ENCODE assay signal across 14 cellular contexts in genomic region chr2:105809723-105810122, GRCh38.
DNase-seq lines count a peak whose midpoint lies in the region; ATAC-seq and TF ChIP-seq lines count a peak whose summit lies in the region.
"Had no signal": no experiment of that assay in that cellular context is flagged by ENCODE, and none has a peak within 500 bp of the region (broad histone marks: within the 10 kb centered on the region; RNA-seq: fewer than 3 reads in every experiment).

No MANE protein-coding gene starts in this region.

- H3K4me1 ChIP-seq in lung (ENCODE audit: control insufficient read depth in 2 of 2, insufficient read depth in 2 of 2, low read length in 2 of 2) (peaks cover 11 to 16% of the 10 kb centered on the region in 2 donors), upper lobe of right lung (peaks cover 21% of the 10 kb centered on the region)

- WGBS in lung, 2 donors = 87 to 96% methylated on average over 3 of the region's 3 CpGs

- H3K4me1 Mint-ChIP-seq in activated naive CD4-positive, alpha-beta T cell treated with anti-CD3 and anti-CD28 coated beads for 36 hours (ENCODE audit: low read depth) = peaks cover 87% of the 10 kb centered on the region
- peaks cover 81% of the 10 kb centered on the region for H3K4me1 Mint-ChIP-seq in activated T-helper 1 cell treated with anti-CD3 and anti-CD28 coated beads, Interleukin-12 subunit alpha, Interleukin-12 subunit beta, Interleukin-2, Interleukin-4 antibody, amounts not matched to agents 30 ng/mL and 10 ng/mL and 1 ng/mL, durations not matched to agents 14 hours and 24 hours and 36 hours (ENCODE audit: low read depth)

- ATAC-seq in lung (ENCODE audit: insufficient read depth, low FRiP score) = peak; percentile 14
- peak; percentile 29 for ATAC-seq in upper lobe of right lung
- no peak for ATAC-seq in HG03378 (IDR thresholded peaks at IDR 0.05; ENCODE audit: unreplicated experiment)
- ATAC-seq: pancreas had no signal

- no peak overlapping the region for H3K4me3 Mint-ChIP-seq in activated naive CD4-positive, alpha-beta T cell treated with anti-CD3 and anti-CD28 coated beads for 36 hours
- H3K4me3 Mint-ChIP-seq in activated T-helper 1 cell treated with anti-CD3 and anti-CD28 coated beads, Interleukin-12 subunit alpha, Interleukin-12 subunit beta, Interleukin-2, Interleukin-4 antibody, amounts not matched to agents 30 ng/mL and 10 ng/mL and 1 ng/mL, durations not matched to agents 14 hours and 24 hours and 36 hours = no peak overlapping the region

- H3K27me3 Mint-ChIP-seq in activated naive CD4-positive, alpha-beta T cell treated with anti-CD3 and anti-CD28 coated beads for 36 hours (ENCODE audit: low read depth) = no peaks in the 10 kb centered on the region
- H3K27me3 Mint-ChIP-seq in activated T-helper 1 cell treated with anti-CD3 and anti-CD28 coated beads, Interleukin-12 subunit alpha, Interleukin-12 subunit beta, Interleukin-2, Interleukin-4 antibody, amounts not matched to agents 30 ng/mL and 10 ng/mL and 1 ng/mL, durations not matched to agents 14 hours and 24 hours and 36 hours (ENCODE audit: insufficient read depth) = no peaks in the 10 kb centered on the region

- H3K27ac ChIP-seq in lung (ENCODE audit: low read depth in 1 of 2, low read length in 1 of 2) (no peak overlapping the region), upper lobe of right lung (no peak overlapping the region)
- H3K27ac ChIP-seq: pancreas had no signal

- H3K27me3 ChIP-seq in lung (ENCODE audit: control insufficient read depth, insufficient read depth) (no peaks in the 10 kb centered on the region), upper lobe of right lung (no peaks in the 10 kb centered on the region)
- H3K27me3 ChIP-seq: pancreas had no signal

- no peaks in the 10 kb centered on the region for H3K9me3 Mint-ChIP-seq in activated naive CD4-positive, alpha-beta T cell treated with anti-CD3 and anti-CD28 coated beads for 36 hours
- no peaks in the 10 kb centered on the region for H3K9me3 Mint-ChIP-seq in activated T-helper 1 cell treated with anti-CD3 and anti-CD28 coated beads, Interleukin-12 subunit alpha, Interleukin-12 subunit beta, Interleukin-2, Interleukin-4 antibody, amounts not matched to agents 30 ng/mL and 10 ng/mL and 1 ng/mL, durations not matched to agents 14 hours and 24 hours and 36 hours

- peaks cover 32% of the 10 kb centered on the region for H3K36me3 Mint-ChIP-seq in activated naive CD4-positive, alpha-beta T cell treated with anti-CD3 and anti-CD28 coated beads for 36 hours (ENCODE audit: low read depth)
- peaks cover 28% of the 10 kb centered on the region for H3K36me3 Mint-ChIP-seq in activated T-helper 1 cell treated with anti-CD3 and anti-CD28 coated beads, Interleukin-12 subunit alpha, Interleukin-12 subunit beta, Interleukin-2, Interleukin-4 antibody, amounts not matched to agents 30 ng/mL and 10 ng/mL and 1 ng/mL, durations not matched to agents 14 hours and 24 hours and 36 hours (ENCODE audit: low read depth)

- no peaks in the 10 kb centered on the region for H3K36me3 ChIP-seq in lung (ENCODE audit: control insufficient read depth in 2 of 2, insufficient read depth in 2 of 2, low read length in 2 of 2)
- H3K36me3 ChIP-seq in upper lobe of right lung = no peaks in the 10 kb centered on the region
- H3K36me3 ChIP-seq: pancreas had no signal

- intact Hi-C loops in activated naive CD4-positive, alpha-beta T cell treated with anti-CD3 and anti-CD28 coated beads for 36 hours (cut with micrococcal nuclease) = loop anchor here (1.0 kb wide), 2 partner anchors 28 to 47 kb away; no protein-coding TSS in a partner anchor
- intact Hi-C loops in activated T-helper 1 cell treated with anti-CD3 and anti-CD28 coated beads, Interleukin-12 subunit alpha, Interleukin-12 subunit beta, Interleukin-2, Interleukin-4 antibody, amounts not matched to agents 30 ng/mL and 10 ng/mL and 1 ng/mL, durations not matched to agents 14 hours and 24 hours and 36 hours (cut with micrococcal nuclease) = loop anchor here (1.0 kb wide), 1 partner anchor 11 kb away; no protein-coding TSS in a partner anchor
- intact Hi-C loops in upper lobe of right lung (cut with DNase I) = no loop called here

- DNase-seq in activated naive CD4-positive, alpha-beta T cell treated with anti-CD3 and anti-CD28 coated beads for 36 hours = no peak
- no peak for DNase-seq in activated naive CD4-positive, alpha-beta T cell treated with Interleukin-2 at 50 U/mL for 16 hours
- DNase-seq in activated T-helper 1 cell treated with anti-CD3 and anti-CD28 coated beads, Interleukin-12 subunit alpha, Interleukin-12 subunit beta, Interleukin-2, Interleukin-4 antibody, amounts not matched to agents 30 ng/mL and 10 ng/mL and 1 ng/mL, durations not matched to agents 14 hours and 24 hours and 36 hours (ENCODE audit: low spot score) = no peak
- DNase-seq in lung (ENCODE audit: low spot score) (no peak), upper lobe of right lung (no peak), COLO829 (ENCODE audit: low spot score) (no peak), A172 (ENCODE audit: low spot score) (no peak)
- DNase-seq: midbrain; NCI-H1417 treated with DMSO at 0.1 percent for 48 hours; NK-92 treated with Interleukin-12 subunit alpha and Interleukin-12 subunit beta, amount 100 ng/mL, for 24 hours; pancreas; RPMI8226; small intestine had no signal

- no peak for TF ChIP-seq CTCF in lung (IDR thresholded peaks at IDR 0.05; ENCODE audit: control extremely low read depth, extremely low read depth)
- TF ChIP-seq CTCF in upper lobe of right lung (IDR thresholded peaks at IDR 0.05) = no peak

- H3K9me3 ChIP-seq in lung (ENCODE audit: control insufficient read depth in 2 of 2, insufficient read depth in 1 of 2, low read length in 1 of 2) (peaks cover 0 to 2% of the 10 kb centered on the region in 2 donors), upper lobe of right lung (no peaks in the 10 kb centered on the region)
- H3K9me3 ChIP-seq: pancreas had no signal

- H3K27ac Mint-ChIP-seq in activated naive CD4-positive, alpha-beta T cell treated with anti-CD3 and anti-CD28 coated beads for 36 hours = peak overlapping the region; percentile 73
- H3K27ac Mint-ChIP-seq in activated T-helper 1 cell treated with anti-CD3 and anti-CD28 coated beads, Interleukin-12 subunit alpha, Interleukin-12 subunit beta, Interleukin-2, Interleukin-4 antibody, amounts not matched to agents 30 ng/mL and 10 ng/mL and 1 ng/mL, durations not matched to agents 14 hours and 24 hours and 36 hours = peak overlapping the region; percentile 81

- H3K4me3 ChIP-seq in lung = no peak overlapping the region
- no peak overlapping the region for H3K4me3 ChIP-seq in upper lobe of right lung
- H3K4me3 ChIP-seq: pancreas had no signal

- CTCF ChIA-PET in activated naive CD4-positive, alpha-beta T cell treated with anti-CD3 and anti-CD28 coated beads for 36 hours (lab: Charles Lee) = no interaction called here
